In the genomic region with DNA sequence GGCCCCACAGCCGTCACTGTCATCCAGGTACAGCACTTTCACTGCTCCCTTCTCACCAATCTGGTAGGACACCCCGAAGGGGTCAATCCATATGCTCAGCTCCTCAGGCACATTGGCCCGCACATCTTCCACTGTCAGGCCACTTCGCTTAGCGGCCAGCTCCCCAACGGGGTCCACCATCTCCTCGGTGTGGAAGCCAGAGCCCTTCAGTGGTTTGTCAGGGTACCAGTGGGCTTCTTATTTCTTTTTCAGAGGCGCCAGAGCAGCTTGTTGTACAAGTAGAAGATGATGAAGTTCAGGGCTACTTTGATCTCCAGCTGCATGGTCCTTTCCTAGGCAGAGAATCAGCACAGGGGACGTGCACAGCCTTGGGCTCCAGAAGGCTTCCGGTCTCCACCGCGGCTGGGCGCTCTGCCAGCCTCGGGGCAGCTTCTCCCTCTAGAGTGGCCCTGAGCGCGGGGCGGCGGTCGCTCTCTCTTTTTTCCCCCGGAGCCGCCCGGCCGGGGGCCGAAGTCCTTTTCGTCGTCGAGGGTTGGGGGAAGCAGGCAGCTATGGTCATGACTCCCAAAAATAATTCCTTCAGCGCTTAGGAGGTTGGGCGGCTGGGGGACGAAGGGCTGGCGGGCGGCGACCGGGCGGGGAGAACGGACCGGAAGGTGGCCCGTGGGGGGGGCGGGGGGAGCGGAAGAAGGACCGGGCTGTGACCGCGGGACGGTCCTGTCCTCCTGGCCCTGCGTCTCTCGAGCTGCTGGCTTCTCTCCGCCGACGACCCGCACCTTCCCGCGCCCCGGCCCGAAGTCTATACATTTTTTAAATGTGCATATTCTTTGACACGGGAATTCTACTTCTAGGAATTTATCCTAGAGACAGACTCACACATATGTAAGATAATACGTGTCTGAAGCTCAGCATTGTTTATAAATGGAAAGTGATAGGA, we compare ENCODE assay signal across 8 cellular contexts. TPM values are rescaled to one million over a fixed set of nuclear protein-coding genes. Genes with fewer than 3 reads are reported as not detected.
DNase-seq lines count a peak whose midpoint lies in the region; ATAC-seq and TF ChIP-seq lines count a peak whose summit lies in the region.

No MANE protein-coding gene starts in this region.

- H3K4me1 ChIP-seq in smooth muscle cell (ENCODE audit: low read depth): peaks cover 4% of the 10 kb centered on the region

- H3K9me3 ChIP-seq in smooth muscle cell (replicated peaks; ENCODE audit: low read depth): no peaks in the 10 kb centered on the region

- peak overlapping the region; percentile 97 for H3K4me2 ChIP-seq in smooth muscle cell

- TF ChIP-seq CTCF in kidney epithelial cell (IDR thresholded peaks at IDR 0.05; ENCODE audit: insufficient read depth, low read length, poor library complexity, severe bottlenecking): no peak
- no peak for TF ChIP-seq CTCF in smooth muscle cell (IDR thresholded peaks at IDR 0.05; ENCODE audit: borderline replicate concordance, insufficient read depth, poor library complexity, severe bottlenecking)

- no peaks in the 10 kb centered on the region for H3F3A ChIP-seq in smooth muscle cell (ENCODE audit: low read depth)

- peaks cover 5% of the 10 kb centered on the region for H3K27me3 ChIP-seq in kidney epithelial cell (ENCODE audit: control insufficient read depth, insufficient read depth, low read length)
- H3K27me3 ChIP-seq in smooth muscle cell (ENCODE audit: low read depth): peaks cover 44% of the 10 kb centered on the region

- H3K9ac ChIP-seq in smooth muscle cell (ENCODE audit: low read depth): peak overlapping the region; percentile 68

- DNase-seq in DMS53 (lab: John Stamatoyannopoulos, UW) (peak; percentile 91), HuH-7.5 (ENCODE audit: low spot score) (peak; percentile 68), RPMI8226 (peak; percentile 95), cerebellum (ENCODE audit: low spot score) (peak; percentile 85), kidney epithelial cell (ENCODE audit: low read depth) (no peak), smooth muscle cell (lab: John Stamatoyannopoulos, UW; ENCODE audit: unreplicated experiment) (peak; percentile 19), NCI-H1694 treated with DMSO at 0.1 percent for 48 hours (lab: John Stamatoyannopoulos, UW) (no peak)

- H4K20me1 ChIP-seq in smooth muscle cell (ENCODE audit: low read depth): no peaks in the 10 kb centered on the region

- no peaks in the 10 kb centered on the region for H3K79me2 ChIP-seq in smooth muscle cell (ENCODE audit: low read depth)

- H3K4me3 ChIP-seq in kidney epithelial cell (ENCODE audit: low read depth, low read length) (peak overlapping the region; percentile 52), smooth muscle cell (peak overlapping the region; percentile 80)

- WGBS in smooth muscle cell (ENCODE audit: low lambda C conversion rate): 19% methylated on average over 36 of the region's 56 CpGs

- ATAC-seq in GM19438 (IDR thresholded peaks at IDR 0.05; ENCODE audit: low read depth, unreplicated experiment): peak; percentile 64

- H3K27ac ChIP-seq in smooth muscle cell (ENCODE audit: low read depth): peak overlapping the region; percentile 42

- peak overlapping the region; percentile 84 for H2AFZ ChIP-seq in smooth muscle cell (ENCODE audit: low read depth)

- H3K36me3 ChIP-seq in kidney epithelial cell (ENCODE audit: control insufficient read depth, insufficient read depth, low read length): no peaks in the 10 kb centered on the region
- H3K36me3 ChIP-seq in smooth muscle cell (ENCODE audit: low read depth): no peaks in the 10 kb centered on the region

RNA-seq across cellular contexts. Expression of a gene that starts 6.5 kb away (rescaled TPM):
- total RNA-seq in cerebellum: 35.4 TPM
- 19.2 and 23.7 TPM in 2 replicates for total RNA-seq in kidney epithelial cell
- total RNA-seq in smooth muscle cell: 18.3 and 18.4 TPM in 2 replicates
- polyA plus RNA-seq in smooth muscle cell: 7.3 and 12.4 TPM in 2 replicates

RNA-seq across cellular contexts. Expression of a gene that starts 33.5 kb away (rescaled TPM):
- total RNA-seq in cerebellum: 6.7 TPM
- total RNA-seq in kidney epithelial cell: 3.8 and 4.4 TPM in 2 replicates
- 4.5 and 5.1 TPM in 2 replicates for total RNA-seq in smooth muscle cell
- 5.2 TPM in 2 replicates for polyA plus RNA-seq in smooth muscle cell

RNA-seq across cellular contexts. Expression of a gene that starts 40.5 kb away (rescaled TPM):
- total RNA-seq in cerebellum (2.5 TPM), kidney epithelial cell (1.0 and 1.1 TPM in 2 replicates), smooth muscle cell (not detected in 2 replicates)
- 0.18 and 0.28 TPM in 2 replicates for polyA plus RNA-seq in smooth muscle cell

RNA-seq across cellular contexts. Expression of a gene that starts 48.4 kb away (rescaled TPM):
- total RNA-seq in cerebellum (35.5 TPM), kidney epithelial cell (15.8 and 18.6 TPM in 2 replicates), smooth muscle cell (16.1 and 22.4 TPM in 2 replicates)
- 7.0 and 10.7 TPM in 2 replicates for polyA plus RNA-seq in smooth muscle cell

Comparison
In these comparisons a context has a peak if more than half of its experiments do, and no peak if none do; other contexts are left out.
1. DNase-seq: peak in DMS53 (single experiment), HuH-7.5 (single experiment), RPMI8226 (single experiment), cerebellum (single experiment) and smooth muscle cell (single experiment); none in kidney epithelial cell (single experiment) and NCI-H1694 treated with DMSO at 0.1 percent for 48 hours (single experiment).